ENCODE assay signal across 1 cellular context in genomic region chr15:24898715-24899278, GRCh38.
A peak's percentile ranks its signal among the peaks of the same experiment; 100 is the strongest.
TF ChIP-seq lines count a peak whose summit lies in the region.

No MANE protein-coding gene starts in this region.

TF ChIP-seq in H1, 55 proteins besides CTCF, POLR2A, EP300 and RAD21:
- TF ChIP-seq NANOG (IDR thresholded peaks at IDR 0.05; ENCODE audit: insufficient read depth, low read depth, low read length, poor library complexity, severe bottlenecking) (peak; percentile 87), KDM4A (IDR thresholded peaks at IDR 0.05; ENCODE audit: low read depth, low read length, severe bottlenecking) (no peak), JUN (IDR thresholded peaks at IDR 0.05; ENCODE audit: low read depth, low read length) (no peak), ASH2L (IDR thresholded peaks at IDR 0.05; ENCODE audit: low read length) (peak; percentile 29), FOSL1 (IDR thresholded peaks at IDR 0.05; ENCODE audit: insufficient read depth, low read depth, low read length) (no peak), CBX5 (IDR thresholded peaks at IDR 0.05; ENCODE audit: low read depth, low read length) (no peak), NRF1 (IDR thresholded peaks at IDR 0.05; ENCODE audit: low read depth, low read length) (no peak), USF2 (IDR thresholded peaks at IDR 0.05; ENCODE audit: low read length) (no peak), KDM1A (IDR thresholded peaks at IDR 0.05; ENCODE audit: borderline replicate concordance, low read length) (no peak), SUZ12 (IDR thresholded peaks at IDR 0.05; ENCODE audit: low read length) (no peak), POLR2AphosphoS5 (IDR thresholded peaks at IDR 0.05; ENCODE audit: low read depth, low read length) (no peak), BRCA1 (IDR thresholded peaks at IDR 0.05; ENCODE audit: low read depth, low read length) (no peak), JUND (IDR thresholded peaks at IDR 0.05; ENCODE audit: low read length) (no peak), CHD1 (IDR thresholded peaks at IDR 0.05; ENCODE audit: low read depth, low read length) (no peak), SRF (IDR thresholded peaks at IDR 0.05; ENCODE audit: low read depth, low read length) (no peak), RBBP5 (IDR thresholded peaks at IDR 0.05; ENCODE audit: borderline replicate concordance, low read depth, low read length) (no peak), BACH1 (IDR thresholded peaks at IDR 0.05; ENCODE audit: low read length) (no peak), TAF7 (optimal IDR thresholded peaks at IDR 0.05; ENCODE audit: borderline replicate concordance, low read depth, low read length) (no peak), RNF2 (IDR thresholded peaks at IDR 0.05; ENCODE audit: borderline replicate concordance, low read depth, low read length, missing control alignments, poor library complexity, severe bottlenecking) (no peak), CHD2 (IDR thresholded peaks at IDR 0.05; ENCODE audit: low read length) (no peak), SIRT6 (IDR thresholded peaks at IDR 0.05; ENCODE audit: low read length) (no peak), ATF2 (IDR thresholded peaks at IDR 0.05; ENCODE audit: low read length) (no peak), SP2 (IDR thresholded peaks at IDR 0.05; ENCODE audit: low read length) (no peak), CEBPB (IDR thresholded peaks at IDR 0.05; ENCODE audit: low read depth, low read length) (no peak), GABPA (IDR thresholded peaks at IDR 0.05; ENCODE audit: borderline replicate concordance, insufficient read depth, low read length) (no peak), MAFK (IDR thresholded peaks at IDR 0.05; ENCODE audit: low read depth, low read length) (no peak), TCF12 (IDR thresholded peaks at IDR 0.05; ENCODE audit: low read depth, low read length) (peak; percentile 99), EGR1 (IDR thresholded peaks at IDR 0.05; ENCODE audit: borderline replicate concordance, low read depth, low read length) (no peak), SAP30 (IDR thresholded peaks at IDR 0.05; ENCODE audit: insufficient read depth, insufficient replicate concordance, low read length) (no peak), TAF1 (IDR thresholded peaks at IDR 0.05; ENCODE audit: low read depth, low read length) (no peak), ZNF274 (IDR thresholded peaks at IDR 0.05; ENCODE audit: borderline replicate concordance, extremely low read depth, low read length) (no peak), EZH2 (IDR thresholded peaks at IDR 0.05; ENCODE audit: low read depth, low read length, severe bottlenecking) (no peak), GTF2F1 (IDR thresholded peaks at IDR 0.05; ENCODE audit: borderline replicate concordance, low read depth, low read length) (no peak), YY1 (IDR thresholded peaks at IDR 0.05; ENCODE audit: low read depth, low read length) (0 out of 2 replicates have a peak, but pooled peaks have one; percentile 19), HDAC2 (IDR thresholded peaks at IDR 0.05; ENCODE audit: borderline replicate concordance in 1 of 2, low read depth in 2 of 2, low read length in 2 of 2) (no peak), BCL11A (IDR thresholded peaks at IDR 0.05; ENCODE audit: low read depth in 2 of 2, low read length in 2 of 2) (no peak), SIN3A (conservative IDR thresholded peaks at IDR 0.05 in 1 of 2, IDR thresholded peaks at IDR 0.05 in 1 of 2; ENCODE audit: low read depth in 1 of 2, low read length in 2 of 2) (no peak), CREB1 (IDR thresholded peaks at IDR 0.05) (no peak), SIX5 (IDR thresholded peaks at IDR 0.05; ENCODE audit: low read depth, low read length) (no peak), POU5F1 (IDR thresholded peaks at IDR 0.05; ENCODE audit: low read depth, low read length) (no peak), SP1 (IDR thresholded peaks at IDR 0.05; ENCODE audit: low read depth, low read length) (peak; percentile 66), TEAD4 (IDR thresholded peaks at IDR 0.05; ENCODE audit: low read depth, low read length) (no peak), KDM5A (IDR thresholded peaks at IDR 0.05; ENCODE audit: low read length) (no peak), RFX5 (IDR thresholded peaks at IDR 0.05; ENCODE audit: borderline replicate concordance, low read depth, low read length) (no peak), HDAC6 (IDR thresholded peaks at IDR 0.05; ENCODE audit: low read depth, low read length) (no peak), SP4 (IDR thresholded peaks at IDR 0.05; ENCODE audit: low read length) (no peak)
- TF ChIP-seq, protein P1, sequence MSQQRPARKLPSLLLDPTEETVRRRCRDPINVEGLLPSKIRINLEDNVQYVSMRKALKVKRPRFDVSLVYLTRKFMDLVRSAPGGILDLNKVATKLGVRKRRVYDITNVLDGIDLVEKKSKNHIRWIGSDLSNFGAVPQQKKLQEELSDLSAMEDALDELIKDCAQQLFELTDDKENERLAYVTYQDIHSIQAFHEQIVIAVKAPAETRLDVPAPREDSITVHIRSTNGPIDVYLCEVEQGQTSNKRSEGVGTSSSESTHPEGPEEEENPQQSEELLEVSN (IDR thresholded peaks at IDR 0.05) = no peak
- TF ChIP-seq, protein P2, sequence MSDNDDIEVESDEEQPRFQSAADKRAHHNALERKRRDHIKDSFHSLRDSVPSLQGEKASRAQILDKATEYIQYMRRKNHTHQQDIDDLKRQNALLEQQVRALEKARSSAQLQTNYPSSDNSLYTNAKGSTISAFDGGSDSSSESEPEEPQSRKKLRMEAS (IDR thresholded peaks at IDR 0.05) = peak; percentile 19; the same call in 1 of the 2 replicates
- TF ChIP-seq, protein P3, sequence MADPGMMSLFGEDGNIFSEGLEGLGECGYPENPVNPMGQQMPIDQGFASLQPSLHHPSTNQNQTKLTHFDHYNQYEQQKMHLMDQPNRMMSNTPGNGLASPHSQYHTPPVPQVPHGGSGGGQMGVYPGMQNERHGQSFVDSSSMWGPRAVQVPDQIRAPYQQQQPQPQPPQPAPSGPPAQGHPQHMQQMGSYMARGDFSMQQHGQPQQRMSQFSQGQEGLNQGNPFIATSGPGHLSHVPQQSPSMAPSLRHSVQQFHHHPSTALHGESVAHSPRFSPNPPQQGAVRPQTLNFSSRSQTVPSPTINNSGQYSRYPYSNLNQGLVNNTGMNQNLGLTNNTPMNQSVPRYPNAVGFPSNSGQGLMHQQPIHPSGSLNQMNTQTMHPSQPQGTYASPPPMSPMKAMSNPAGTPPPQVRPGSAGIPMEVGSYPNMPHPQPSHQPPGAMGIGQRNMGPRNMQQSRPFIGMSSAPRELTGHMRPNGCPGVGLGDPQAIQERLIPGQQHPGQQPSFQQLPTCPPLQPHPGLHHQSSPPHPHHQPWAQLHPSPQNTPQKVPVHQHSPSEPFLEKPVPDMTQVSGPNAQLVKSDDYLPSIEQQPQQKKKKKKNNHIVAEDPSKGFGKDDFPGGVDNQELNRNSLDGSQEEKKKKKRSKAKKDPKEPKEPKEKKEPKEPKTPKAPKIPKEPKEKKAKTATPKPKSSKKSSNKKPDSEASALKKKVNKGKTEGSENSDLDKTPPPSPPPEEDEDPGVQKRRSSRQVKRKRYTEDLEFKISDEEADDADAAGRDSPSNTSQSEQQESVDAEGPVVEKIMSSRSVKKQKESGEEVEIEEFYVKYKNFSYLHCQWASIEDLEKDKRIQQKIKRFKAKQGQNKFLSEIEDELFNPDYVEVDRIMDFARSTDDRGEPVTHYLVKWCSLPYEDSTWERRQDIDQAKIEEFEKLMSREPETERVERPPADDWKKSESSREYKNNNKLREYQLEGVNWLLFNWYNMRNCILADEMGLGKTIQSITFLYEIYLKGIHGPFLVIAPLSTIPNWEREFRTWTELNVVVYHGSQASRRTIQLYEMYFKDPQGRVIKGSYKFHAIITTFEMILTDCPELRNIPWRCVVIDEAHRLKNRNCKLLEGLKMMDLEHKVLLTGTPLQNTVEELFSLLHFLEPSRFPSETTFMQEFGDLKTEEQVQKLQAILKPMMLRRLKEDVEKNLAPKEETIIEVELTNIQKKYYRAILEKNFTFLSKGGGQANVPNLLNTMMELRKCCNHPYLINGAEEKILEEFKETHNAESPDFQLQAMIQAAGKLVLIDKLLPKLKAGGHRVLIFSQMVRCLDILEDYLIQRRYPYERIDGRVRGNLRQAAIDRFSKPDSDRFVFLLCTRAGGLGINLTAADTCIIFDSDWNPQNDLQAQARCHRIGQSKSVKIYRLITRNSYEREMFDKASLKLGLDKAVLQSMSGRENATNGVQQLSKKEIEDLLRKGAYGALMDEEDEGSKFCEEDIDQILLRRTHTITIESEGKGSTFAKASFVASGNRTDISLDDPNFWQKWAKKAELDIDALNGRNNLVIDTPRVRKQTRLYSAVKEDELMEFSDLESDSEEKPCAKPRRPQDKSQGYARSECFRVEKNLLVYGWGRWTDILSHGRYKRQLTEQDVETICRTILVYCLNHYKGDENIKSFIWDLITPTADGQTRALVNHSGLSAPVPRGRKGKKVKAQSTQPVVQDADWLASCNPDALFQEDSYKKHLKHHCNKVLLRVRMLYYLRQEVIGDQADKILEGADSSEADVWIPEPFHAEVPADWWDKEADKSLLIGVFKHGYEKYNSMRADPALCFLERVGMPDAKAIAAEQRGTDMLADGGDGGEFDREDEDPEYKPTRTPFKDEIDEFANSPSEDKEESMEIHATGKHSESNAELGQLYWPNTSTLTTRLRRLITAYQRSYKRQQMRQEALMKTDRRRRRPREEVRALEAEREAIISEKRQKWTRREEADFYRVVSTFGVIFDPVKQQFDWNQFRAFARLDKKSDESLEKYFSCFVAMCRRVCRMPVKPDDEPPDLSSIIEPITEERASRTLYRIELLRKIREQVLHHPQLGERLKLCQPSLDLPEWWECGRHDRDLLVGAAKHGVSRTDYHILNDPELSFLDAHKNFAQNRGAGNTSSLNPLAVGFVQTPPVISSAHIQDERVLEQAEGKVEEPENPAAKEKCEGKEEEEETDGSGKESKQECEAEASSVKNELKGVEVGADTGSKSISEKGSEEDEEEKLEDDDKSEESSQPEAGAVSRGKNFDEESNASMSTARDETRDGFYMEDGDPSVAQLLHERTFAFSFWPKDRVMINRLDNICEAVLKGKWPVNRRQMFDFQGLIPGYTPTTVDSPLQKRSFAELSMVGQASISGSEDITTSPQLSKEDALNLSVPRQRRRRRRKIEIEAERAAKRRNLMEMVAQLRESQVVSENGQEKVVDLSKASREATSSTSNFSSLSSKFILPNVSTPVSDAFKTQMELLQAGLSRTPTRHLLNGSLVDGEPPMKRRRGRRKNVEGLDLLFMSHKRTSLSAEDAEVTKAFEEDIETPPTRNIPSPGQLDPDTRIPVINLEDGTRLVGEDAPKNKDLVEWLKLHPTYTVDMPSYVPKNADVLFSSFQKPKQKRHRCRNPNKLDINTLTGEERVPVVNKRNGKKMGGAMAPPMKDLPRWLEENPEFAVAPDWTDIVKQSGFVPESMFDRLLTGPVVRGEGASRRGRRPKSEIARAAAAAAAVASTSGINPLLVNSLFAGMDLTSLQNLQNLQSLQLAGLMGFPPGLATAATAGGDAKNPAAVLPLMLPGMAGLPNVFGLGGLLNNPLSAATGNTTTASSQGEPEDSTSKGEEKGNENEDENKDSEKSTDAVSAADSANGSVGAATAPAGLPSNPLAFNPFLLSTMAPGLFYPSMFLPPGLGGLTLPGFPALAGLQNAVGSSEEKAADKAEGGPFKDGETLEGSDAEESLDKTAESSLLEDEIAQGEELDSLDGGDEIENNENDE (IDR thresholded peaks at IDR 0.05; ENCODE audit: insufficient replicate concordance, low read length) = peak; percentile 35
- TF ChIP-seq, protein P4, sequence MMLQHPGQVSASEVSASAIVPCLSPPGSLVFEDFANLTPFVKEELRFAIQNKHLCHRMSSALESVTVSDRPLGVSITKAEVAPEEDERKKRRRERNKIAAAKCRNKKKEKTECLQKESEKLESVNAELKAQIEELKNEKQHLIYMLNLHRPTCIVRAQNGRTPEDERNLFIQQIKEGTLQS (IDR thresholded peaks at IDR 0.05; ENCODE audit: insufficient read depth, low read depth, low read length) = no peak
